ENCODE assay signal across 14 cellular contexts in genomic region chr2:160125828-160126227, GRCh38.
"Had no signal": no experiment of that assay in that cellular context is flagged by ENCODE, and none has a peak within 500 bp of the region (broad histone marks: within the 10 kb centered on the region; RNA-seq: fewer than 3 reads in every experiment).

No MANE protein-coding gene starts in this region.

- H3K9me3 ChIP-seq: pancreas, sigmoid colon, spleen, suprapubic skin had no signal

- H3K27ac ChIP-seq: dorsolateral prefrontal cortex, pancreas, sigmoid colon, spleen, suprapubic skin had no signal

- FAIRE-seq: pancreas, TTC549 had no signal

- H3K4me3 ChIP-seq: dorsolateral prefrontal cortex, pancreas, sigmoid colon, spleen, suprapubic skin had no signal

- DNase-seq: activated B cell treated with CpG ODN at 0.5 μM for 24 hours; activated CD4-positive, alpha-beta T cell treated with anti-CD3 and anti-CD28 coated beads, Interleukin-2, amount 10 ng/mL, durations not matched to agents 7 days and 5 days; activated CD8-positive, alpha-beta memory T cell treated with anti-CD3 and anti-CD28 coated beads for 24 hours; activated naive CD4-positive, alpha-beta T cell treated with Interleukin-2 at 50 U/mL for 16 hours; activated naive CD8-positive, alpha-beta T cell treated with anti-CD3 and anti-CD28 coated beads, Interleukin-2, amount 50 U/mL, for 24 hours; aorta; dorsolateral prefrontal cortex; midbrain; pancreas; sigmoid colon; spleen; T-helper 2 cell had no signal

- H3K27me3 ChIP-seq: pancreas, sigmoid colon, spleen, suprapubic skin had no signal

- H3K36me3 ChIP-seq: pancreas, sigmoid colon, spleen, suprapubic skin had no signal
